Comparison of ENCODE assay signal across 9 cellular contexts in the genomic region with DNA sequence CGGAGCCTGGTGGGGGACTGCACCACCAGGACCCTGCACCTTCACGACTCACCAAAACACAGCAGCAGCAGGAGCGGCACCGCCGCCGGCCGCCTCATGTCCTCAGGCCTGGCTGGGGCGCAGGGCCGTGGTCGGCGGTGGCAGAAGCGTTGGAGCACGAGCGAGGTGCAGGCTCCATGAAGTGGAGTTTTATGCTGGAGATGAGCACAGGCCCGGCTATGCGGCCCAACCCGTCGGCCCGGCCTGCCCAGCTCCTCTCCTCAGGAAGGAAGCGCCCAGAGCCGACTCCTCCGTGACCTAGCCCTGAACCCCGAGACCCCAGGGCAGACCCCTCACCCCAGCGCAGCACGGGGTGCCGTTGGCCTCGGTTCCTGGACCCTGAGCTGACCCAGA. TPM values are rescaled to one million over a fixed set of nuclear protein-coding genes. Genes with fewer than 3 reads are reported as not detected.
DNase-seq lines count a peak whose midpoint lies in the region; ATAC-seq and TF ChIP-seq lines count a peak whose summit lies in the region.
"Had no signal": no experiment of that assay in that cellular context is flagged by ENCODE, and none has a peak within 500 bp of the region (broad histone marks: within the 10 kb centered on the region; RNA-seq: fewer than 3 reads in every experiment).

PRSS27 (minus strand) TSS at position 162 of the 393 bp plus-strand sequence; CDS start at position 98, 64 bp downstream.

- peak within 1 kb of the TSS; percentile 79 for H3K4me3 Mint-ChIP-seq in dendritic cell treated with granulocyte-macrophage colony-stimulating factor and Interleukin-4, amounts not matched to agents 40 ng/mL and 50 ng/mL, for 4 days
- H3K4me3 Mint-ChIP-seq in naive thymus-derived CD8-positive, alpha-beta T cell, result peak within 1 kb of the TSS; percentile 50 to 81 (median 72)

- peak within 1 kb of the TSS; percentile 83 for H3K27ac Mint-ChIP-seq in dendritic cell treated with granulocyte-macrophage colony-stimulating factor and Interleukin-4, amounts not matched to agents 40 ng/mL and 50 ng/mL, for 4 days
- peak within 1 kb of the TSS in 7 of 10 donors; percentile 63 to 91 (median 77) for H3K27ac Mint-ChIP-seq in naive thymus-derived CD8-positive, alpha-beta T cell

- peak within 1 kb of the TSS; percentile 52 for H3K27ac ChIP-seq in KOPT-K1 (ENCODE audit: low read depth, low read length, poor library complexity, severe bottlenecking)

- peaks cover 25% of the 10 kb centered on the region for H3K4me1 Mint-ChIP-seq in dendritic cell treated with granulocyte-macrophage colony-stimulating factor and Interleukin-4, amounts not matched to agents 40 ng/mL and 50 ng/mL, for 4 days (ENCODE audit: low read depth)
- peaks cover 1 to 16% (median 8%) of the 10 kb centered on the region in 4 donors for H3K4me1 Mint-ChIP-seq in naive thymus-derived CD8-positive, alpha-beta T cell

- H3K4me3 ChIP-seq in AG09309 (ENCODE audit: control insufficient read depth, low read depth, low read length), result peak within 1 kb of the TSS; percentile 58

- no peak for DNase-seq in AG09309 (ENCODE audit: low read depth)
- no peak for DNase-seq in naive thymus-derived CD8-positive, alpha-beta T cell
- DNase-seq in activated CD4-positive, CD25-positive, alpha-beta regulatory T cell treated with anti-CD3 and anti-CD28 coated beads, Interleukin-2, amount 50 U/mL, for 72 hours, result no peak
- no peak for DNase-seq in NCI-H128 (lab: John Stamatoyannopoulos, UW; ENCODE audit: unreplicated experiment)
- no peak for DNase-seq in NCI-H1436 (lab: John Stamatoyannopoulos, UW)
- no peak for DNase-seq in sciatic nerve (ENCODE audit: low spot score)
- DNase-seq: NCI-H510A had no signal

- POLR2A ChIA-PET in naive thymus-derived CD8-positive, alpha-beta T cell (lab: Charles Lee), result interaction anchor here (1.0 to 1.4 kb wide), 3 partner anchors 31 to 58 kb away, joined by 3 to 7 read pairs (median 4); partner anchors contain the start of gene KCTD5

- peaks cover 28% of the 10 kb centered on the region for H3K27me3 Mint-ChIP-seq in dendritic cell treated with granulocyte-macrophage colony-stimulating factor and Interleukin-4, amounts not matched to agents 40 ng/mL and 50 ng/mL, for 4 days
- H3K27me3 Mint-ChIP-seq in naive thymus-derived CD8-positive, alpha-beta T cell, result peaks cover under 1 to 11% (median 5%) of the 10 kb centered on the region in 5 donors

- no peaks in the 10 kb centered on the region for H3K36me3 Mint-ChIP-seq in dendritic cell treated with granulocyte-macrophage colony-stimulating factor and Interleukin-4, amounts not matched to agents 40 ng/mL and 50 ng/mL, for 4 days (ENCODE audit: low read depth)
- no peaks in the 10 kb centered on the region for H3K36me3 Mint-ChIP-seq in naive thymus-derived CD8-positive, alpha-beta T cell

- intact Hi-C loops in dendritic cell treated with granulocyte-macrophage colony-stimulating factor and Interleukin-4, amounts not matched to agents 40 ng/mL and 50 ng/mL, for 4 days (cut with micrococcal nuclease), result loop anchor here (2.0 kb wide), 1 partner anchor 33 kb away; the partner anchor contains the start of gene SRRM2
- intact Hi-C loops in sciatic nerve (cut with DNase I), result no loop called here

- TF ChIP-seq CTCF in AG09309 (IDR thresholded peaks at IDR 0.05; ENCODE audit: control insufficient read depth, insufficient read depth, low read depth, low read length, missing control alignments), result no peak

- no peaks in the 10 kb centered on the region for H3K9me3 ChIP-seq in KOPT-K1 (ENCODE audit: insufficient read depth, low read length, poor library complexity, severe bottlenecking)

- no peak for ATAC-seq in naive thymus-derived CD8-positive, alpha-beta T cell
- no peak for ATAC-seq in sciatic nerve

- H3K36me3 ChIP-seq in KOPT-K1 (ENCODE audit: insufficient read depth, low read length), result no peaks in the 10 kb centered on the region

- H3K9me3 Mint-ChIP-seq in dendritic cell treated with granulocyte-macrophage colony-stimulating factor and Interleukin-4, amounts not matched to agents 40 ng/mL and 50 ng/mL, for 4 days, result no peaks in the 10 kb centered on the region
- H3K9me3 Mint-ChIP-seq in naive thymus-derived CD8-positive, alpha-beta T cell, result no peaks in the 10 kb centered on the region

RNA-seq across cellular contexts. Expression of gene PRSS27, which starts in this region (rescaled TPM):
- 1 to 10 TPM in 1 of 2 experiments, under 1 TPM in 1; 0.81 to 1.2 TPM for total RNA-seq in naive thymus-derived CD8-positive, alpha-beta T cell
- under 1 TPM in 1 of 3 donors, not detected in 2; 0.06 TPM for polyA plus RNA-seq in naive thymus-derived CD8-positive, alpha-beta T cell
- 2.1 TPM for total RNA-seq in sciatic nerve
